In genomic region chr3:58833501-58833900, GRCh38 we compare ENCODE assay signal across 20 cellular contexts.
DNase-seq lines count a peak whose midpoint lies in the region; FAIRE-seq and TF ChIP-seq lines count a peak whose summit lies in the region.
"Had no signal": no experiment of that assay in that cellular context is flagged by ENCODE, and none has a peak within 500 bp of the region (broad histone marks: within the 10 kb centered on the region; RNA-seq: fewer than 3 reads in every experiment).

No MANE protein-coding gene starts in this region.

- peaks cover 48% of the 10 kb centered on the region for H3K4me1 Mint-ChIP-seq in HFFc6 (ENCODE audit: low read depth)
- H3K4me1 Mint-ChIP-seq: CD4-positive, CD25-positive, alpha-beta regulatory T cell had no signal

- H3K9me3 Mint-ChIP-seq in HFFc6, result no peaks in the 10 kb centered on the region

- H2AFZ ChIP-seq in endothelial cell of umbilical vein (ENCODE audit: low read depth, low read length) (peak overlapping the region; percentile 57), mammary epithelial cell (ENCODE audit: low read depth, low read length) (no peak overlapping the region)

- peaks cover 3% of the 10 kb centered on the region for H3K27me3 Mint-ChIP-seq in HFFc6 (ENCODE audit: insufficient read depth)
- H3K27me3 Mint-ChIP-seq: CD4-positive, CD25-positive, alpha-beta regulatory T cell had no signal

- H3F3A ChIP-seq in DOHH2 (ENCODE audit: control insufficient read depth, insufficient read depth), result no peaks in the 10 kb centered on the region

- H3K9me1 ChIP-seq in endothelial cell of umbilical vein (replicated peaks; ENCODE audit: control insufficient read depth, extremely low read depth, insufficient read depth, low read length), result no peaks in the 10 kb centered on the region

- POLR2A ChIA-PET in endothelial cell of umbilical vein (lab: Charles Lee), result no interaction called here

- peak overlapping the region; percentile 32 for H3K27ac ChIP-seq in DOHH2 (ENCODE audit: low read depth, low read length)
- H3K27ac ChIP-seq in endothelial cell of umbilical vein (ENCODE audit: insufficient read depth, low read depth, low read length), result peak overlapping the region; percentile 36
- H3K27ac ChIP-seq in mammary epithelial cell (ENCODE audit: insufficient read depth, low read depth, low read length), result no peak overlapping the region
- H3K27ac ChIP-seq: BLaER1 had no signal

- H3K27ac Mint-ChIP-seq in HFFc6, result peak overlapping the region; percentile 17; the same call in 1 of the 2 replicates
- H3K27ac Mint-ChIP-seq: CD4-positive, CD25-positive, alpha-beta regulatory T cell had no signal

- H3K27me3 ChIP-seq in DOHH2 (ENCODE audit: control insufficient read depth, low read length), result no peaks in the 10 kb centered on the region
- H3K27me3 ChIP-seq in endothelial cell of umbilical vein (ENCODE audit: control insufficient read depth in 2 of 2, insufficient read depth in 2 of 2, low read length in 2 of 2), result no peaks in the 10 kb centered on the region
- no peaks in the 10 kb centered on the region for H3K27me3 ChIP-seq in mammary epithelial cell (ENCODE audit: insufficient read depth, low read length)
- H3K27me3 ChIP-seq: BLaER1 had no signal

- H3K4me2 ChIP-seq in DOHH2 (ENCODE audit: low read length) (peak overlapping the region; percentile 73), endothelial cell of umbilical vein (ENCODE audit: insufficient read depth, low read length) (peak overlapping the region; percentile 21), mammary epithelial cell (ENCODE audit: insufficient read depth, low read depth, low read length) (no peak overlapping the region)
- H3K4me2 ChIP-seq: BLaER1 had no signal

- no peak overlapping the region for H3K9ac ChIP-seq in endothelial cell of umbilical vein (replicated peaks; ENCODE audit: extremely low read depth, insufficient read depth, low read length)
- no peak overlapping the region for H3K9ac ChIP-seq in mammary epithelial cell (ENCODE audit: insufficient read depth, low read length)
- H3K9ac ChIP-seq: BLaER1 had no signal

- no peaks in the 10 kb centered on the region for H3K9me2 ChIP-seq in DOHH2 (replicated peaks; ENCODE audit: control insufficient read depth, low read length)

- TF ChIP-seq POLR2A in endothelial cell of umbilical vein (IDR thresholded peaks at IDR 0.05; ENCODE audit: low read depth, low read length), result no peak

- 100% methylated on average over 1 of the region's 1 CpG for WGBS in mammary epithelial cell (ENCODE audit: low coverage, missing lambda C conversion rate)

- intact Hi-C loops in endothelial cell of umbilical vein (cut with micrococcal nuclease), result loop anchor here (5.0 kb wide), 1 partner anchor 39 kb away; no protein-coding TSS in a partner anchor
- intact Hi-C loops in mammary epithelial cell (cut with micrococcal nuclease), result no loop called here

- H3K9me3 ChIP-seq in DOHH2 (ENCODE audit: control insufficient read depth, insufficient read depth, low read length) (no peaks in the 10 kb centered on the region), endothelial cell of umbilical vein (replicated peaks; ENCODE audit: control insufficient read depth, insufficient read depth, low read length) (no peaks in the 10 kb centered on the region), mammary epithelial cell (replicated peaks; ENCODE audit: insufficient read depth, low read length) (no peaks in the 10 kb centered on the region)

- H3K4me3 ChIP-seq in DOHH2 (ENCODE audit: low read length), result peak overlapping the region; percentile 55
- no peak overlapping the region for H3K4me3 ChIP-seq in endothelial cell of umbilical vein (replicated peaks in 1 of 3; ENCODE audit: insufficient read depth in 1 of 3, low read depth in 1 of 3, low read length in 3 of 3)
- H3K4me3 ChIP-seq in mammary epithelial cell (replicated peaks in 1 of 3; ENCODE audit: insufficient read depth in 1 of 3, low read depth in 2 of 3, low read length in 3 of 3), result no peak overlapping the region
- H3K4me3 ChIP-seq: BLaER1 had no signal

- H4K20me1 ChIP-seq in DOHH2 (ENCODE audit: control insufficient read depth, insufficient read depth, low read depth, low read length), result no peaks in the 10 kb centered on the region
- no peaks in the 10 kb centered on the region for H4K20me1 ChIP-seq in endothelial cell of umbilical vein (replicated peaks; ENCODE audit: control insufficient read depth, extremely low read depth, insufficient read depth, low read length)
- no peaks in the 10 kb centered on the region for H4K20me1 ChIP-seq in mammary epithelial cell (ENCODE audit: insufficient read depth, low read length)
- H4K20me1 ChIP-seq: BLaER1 had no signal

- dilution Hi-C loops in endothelial cell of umbilical vein (cut with MboI; ENCODE audit: extremely low pct_ligation_motif_present, low sequenced_read_pairs) (no loop called here), mammary epithelial cell (cut with HindIII; ENCODE audit: low sequenced_read_pairs) (no loop called here)

- no peak for DNase-seq in HFFc6
- no peak for DNase-seq in endothelial cell of umbilical vein (ENCODE audit: low read depth, low spot score)
- peak; percentile 47 for DNase-seq in fibroblast of the conjunctiva (ENCODE audit: low read depth)
- DNase-seq in mammary epithelial cell, result no peak
- no peak for DNase-seq in NCI-H2227 (lab: John Stamatoyannopoulos, UW; ENCODE audit: unreplicated experiment)
- no peak for DNase-seq in Kasumi-1 (lab: John Stamatoyannopoulos, UW)
- DNase-seq: CD4-positive, CD25-positive, alpha-beta regulatory T cell; GF-D8; KBM-7; MM.1S; NCI-H1048; NCI-H1417; NCI-H1694 treated with DMSO at 0.1 percent for 48 hours; NCI-H2081; NCI-H524; NCI-H748 treated with DMSO at 0.1 percent for 48 hours had no signal

- TF ChIP-seq CTCF in DOHH2 (IDR thresholded peaks at IDR 0.05; ENCODE audit: low read depth, low read length, poor library complexity, severe bottlenecking) (no peak), HFFc6 (IDR thresholded peaks at IDR 0.05) (no peak), endothelial cell of umbilical vein (IDR thresholded peaks at IDR 0.05; ENCODE audit: extremely low read depth in 1 of 2, insufficient read depth in 1 of 2, low read depth in 1 of 2, low read length in 2 of 2) (no peak), mammary epithelial cell (conservative IDR thresholded peaks at IDR 0.05 in 1 of 2, IDR thresholded peaks at IDR 0.05 in 1 of 2; ENCODE audit: extremely low read depth in 1 of 2, insufficient read depth in 1 of 2, low read depth in 1 of 2, low read length in 2 of 2) (no peak)

- CTCF ChIA-PET in endothelial cell of umbilical vein (lab: Charles Lee) (interaction anchor here (1.2 to 1.3 kb wide), 3 partner anchors 9 to 219 kb away, joined by 3 to 9 read pairs (median 7); no protein-coding TSS in a partner anchor), mammary epithelial cell (lab: Charles Lee; ENCODE audit: low non-redundant PET) (no interaction called here)

- H3K36me3 ChIP-seq in DOHH2 (ENCODE audit: control insufficient read depth, low read length) (no peaks in the 10 kb centered on the region), endothelial cell of umbilical vein (ENCODE audit: control insufficient read depth in 2 of 2, extremely low read depth in 1 of 2, insufficient read depth in 2 of 2, low read length in 2 of 2) (no peaks in the 10 kb centered on the region), mammary epithelial cell (ENCODE audit: insufficient read depth, low read length) (no peaks in the 10 kb centered on the region)

- in situ Hi-C loops in mammary epithelial cell (cut with MboI; ENCODE audit: low sequenced_read_pairs in 2 of 2), result loop anchor here in 1 of 2 donors (25.0 kb wide), 1 partner anchor 154 kb away; no protein-coding TSS in a partner anchor

- H3K4me3 Mint-ChIP-seq in HFFc6, result no peak overlapping the region
- H3K4me3 Mint-ChIP-seq: CD4-positive, CD25-positive, alpha-beta regulatory T cell had no signal

- peak; percentile 35 for FAIRE-seq in endothelial cell of umbilical vein (lab: Jason Lieb, UNC)
- FAIRE-seq: GM12891, RCC 7860 had no signal

- H3K36me3 Mint-ChIP-seq in HFFc6 (ENCODE audit: low read depth), result no peaks in the 10 kb centered on the region; the same call in 1 of the 2 replicates
- H3K36me3 Mint-ChIP-seq: CD4-positive, CD25-positive, alpha-beta regulatory T cell had no signal

- H3K79me2 ChIP-seq in DOHH2 (ENCODE audit: control insufficient read depth, low read length) (no peaks in the 10 kb centered on the region), endothelial cell of umbilical vein (ENCODE audit: control insufficient read depth, insufficient read depth, low read length) (no peaks in the 10 kb centered on the region), mammary epithelial cell (ENCODE audit: insufficient read depth, low read length) (no peaks in the 10 kb centered on the region)

- H3K4me1 ChIP-seq in DOHH2 (ENCODE audit: control insufficient read depth, low read length) (peaks cover 19% of the 10 kb centered on the region), endothelial cell of umbilical vein (ENCODE audit: control insufficient read depth, extremely low read depth, insufficient read depth, low read length) (peaks cover 16% of the 10 kb centered on the region), mammary epithelial cell (ENCODE audit: insufficient read depth, low read length) (peaks cover 11% of the 10 kb centered on the region)

- BruUV-seq in endothelial cell of umbilical vein (replicated peaks; lab: Mats Ljungman, UMichigan), result no TSS peak
- BruUV-seq in mammary epithelial cell (replicated peaks; lab: Mats Ljungman, UMichigan), result no TSS peak

TF ChIP-seq in endothelial cell of umbilical vein, 7 proteins besides CTCF, POLR2A, EP300 and RAD21:
- TF ChIP-seq MYC (IDR thresholded peaks at IDR 0.05; ENCODE audit: low read depth, low read length), result no peak
- TF ChIP-seq, protein P1, sequence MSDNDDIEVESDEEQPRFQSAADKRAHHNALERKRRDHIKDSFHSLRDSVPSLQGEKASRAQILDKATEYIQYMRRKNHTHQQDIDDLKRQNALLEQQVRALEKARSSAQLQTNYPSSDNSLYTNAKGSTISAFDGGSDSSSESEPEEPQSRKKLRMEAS (IDR thresholded peaks at IDR 0.05; ENCODE audit: insufficient read depth, insufficient read length), result no peak
- no peak for TF ChIP-seq EZH2 (IDR thresholded peaks at IDR 0.05; ENCODE audit: borderline replicate concordance, low read depth, low read length, severe bottlenecking)
- TF ChIP-seq POLR2AphosphoS5 (IDR thresholded peaks at IDR 0.05; ENCODE audit: insufficient read depth, low read depth, low read length), result no peak
- TF ChIP-seq JUN (IDR thresholded peaks at IDR 0.05; ENCODE audit: borderline replicate concordance, insufficient read depth, insufficient read length, low read depth), result no peak
- no peak for TF ChIP-seq FOS (IDR thresholded peaks at IDR 0.05; ENCODE audit: borderline replicate concordance, insufficient read depth, low read length)
- TF ChIP-seq GATA2 (IDR thresholded peaks at IDR 0.05; ENCODE audit: insufficient read depth, insufficient read length, low read depth, low read length), result no peak
